ENCODE assay signal across 8 cellular contexts in genomic region chr1:95309031-95309459, GRCh38.
DNase-seq lines count a peak whose midpoint lies in the region; ATAC-seq lines count a peak whose summit lies in the region.

No MANE protein-coding gene starts in this region.

- H3K4me2 ChIP-seq in mesenchymal stem cell (ENCODE audit: low read length, poor library complexity, severe bottlenecking), result no peak overlapping the region

- H2AK5ac ChIP-seq in mesenchymal stem cell (ENCODE audit: low read length, severe bottlenecking), result no peak overlapping the region

- no peak overlapping the region for H3K4me3 ChIP-seq in mesenchymal stem cell (ENCODE audit: insufficient read depth in 1 of 2, low read depth in 1 of 2, low read length in 2 of 2)

- H3K79me1 ChIP-seq in mesenchymal stem cell (replicated peaks; ENCODE audit: low read length, poor library complexity, severe bottlenecking), result no peaks in the 10 kb centered on the region

- 0% methylated on average over 1 of the region's 2 CpGs for WGBS in mesenchymal stem cell

- H2AFZ ChIP-seq in mesenchymal stem cell (ENCODE audit: low read depth, low read length), result no peak overlapping the region

- no peak overlapping the region for H4K8ac ChIP-seq in mesenchymal stem cell (ENCODE audit: low read length)

- H3K14ac ChIP-seq in mesenchymal stem cell (ENCODE audit: low read length in 2 of 2), result no peak overlapping the region

- no peaks in the 10 kb centered on the region for H3K9me3 ChIP-seq in mesenchymal stem cell (ENCODE audit: control insufficient read depth, low read length)

- H3K4ac ChIP-seq in mesenchymal stem cell (ENCODE audit: low read depth in 1 of 2, low read length in 2 of 2), result no peak overlapping the region

- H2BK15ac ChIP-seq in mesenchymal stem cell (ENCODE audit: low read depth, poor library complexity, severe bottlenecking), result no peak overlapping the region

- no peak overlapping the region for H3K23ac ChIP-seq in mesenchymal stem cell (ENCODE audit: low read length in 2 of 2)

- no peak overlapping the region for H4K91ac ChIP-seq in mesenchymal stem cell (ENCODE audit: low read length)

- H3K9ac ChIP-seq in mesenchymal stem cell (ENCODE audit: low read length), result no peak overlapping the region

- no peak overlapping the region for H3K18ac ChIP-seq in mesenchymal stem cell (ENCODE audit: low read depth in 1 of 2, low read length in 2 of 2)

- no peak overlapping the region for H3K27ac ChIP-seq in mesenchymal stem cell (ENCODE audit: low read length, poor library complexity, severe bottlenecking)

- ATAC-seq in GM19395 (IDR thresholded peaks at IDR 0.05; ENCODE audit: unreplicated experiment) (no peak), HG03039 (IDR thresholded peaks at IDR 0.05; ENCODE audit: unreplicated experiment) (no peak)

- DNase-seq in NCI-H146 (lab: John Stamatoyannopoulos, UW) (peak; percentile 26), NCI-H146 treated with DMSO at 0.1 percent for 48 hours (lab: John Stamatoyannopoulos, UW; ENCODE audit: unreplicated experiment) (no peak), NCI-H345 (lab: John Stamatoyannopoulos, UW) (peak; percentile 67), cerebellum (ENCODE audit: low spot score) (peak; percentile 1), mesenchymal stem cell (peak; percentile 44), cerebellar nuclear complex (lab: John Stamatoyannopoulos, UW) (no peak)

- H3K27me3 ChIP-seq in mesenchymal stem cell (ENCODE audit: control insufficient read depth in 1 of 2, insufficient read depth in 1 of 2, low read length in 2 of 2), result peaks cover 15 to 20% of the 10 kb centered on the region in 2 experiments

- no peaks in the 10 kb centered on the region for H3K4me1 ChIP-seq in mesenchymal stem cell (ENCODE audit: control insufficient read depth, insufficient read depth, low read depth, low read length)

- H2BK5ac ChIP-seq in mesenchymal stem cell (ENCODE audit: low read depth, low read length, poor library complexity, severe bottlenecking), result no peak overlapping the region

- H2BK12ac ChIP-seq in mesenchymal stem cell (ENCODE audit: low read length in 2 of 2), result no peak overlapping the region

- no peak overlapping the region for H2BK120ac ChIP-seq in mesenchymal stem cell (ENCODE audit: low read depth, low read length)

- no peaks in the 10 kb centered on the region for H3K36me3 ChIP-seq in mesenchymal stem cell (ENCODE audit: control insufficient read depth in 1 of 2, insufficient read depth in 2 of 2, low read depth in 1 of 2, low read length in 2 of 2)

Comparison
In these comparisons a context has a peak if more than half of its experiments do, and no peak if none do; other contexts are left out.
1. DNase-seq: peak in NCI-H146 (single experiment), NCI-H345 (single experiment), cerebellum (single experiment) and mesenchymal stem cell (single experiment); none in NCI-H146 treated with DMSO at 0.1 percent for 48 hours (single experiment) and cerebellar nuclear complex (0 of 2).